8 cellular contexts compared by ENCODE assay signal in genomic region chr1:201020040-201020591, GRCh38. TPM values are rescaled to one million over a fixed set of nuclear protein-coding genes. Genes with fewer than 3 reads are reported as not detected.
DNase-seq lines count a peak whose midpoint lies in the region; ATAC-seq, FAIRE-seq and TF ChIP-seq lines count a peak whose summit lies in the region.

No MANE protein-coding gene starts in this region.

- H3K27me3 Mint-ChIP-seq in activated naive CD4-positive, alpha-beta T cell treated with anti-CD3 and anti-CD28 coated beads, Interleukin-2, amount 50 U/mL, for 24 hours: no peaks in the 10 kb centered on the region
- no peaks in the 10 kb centered on the region for H3K27me3 Mint-ChIP-seq in natural killer cell (ENCODE audit: low read depth in 2 of 2)

- ATAC-seq in natural killer cell (no peak), GM19452 (IDR thresholded peaks at IDR 0.05; ENCODE audit: unreplicated experiment) (no peak)

- FAIRE-seq in GM12892 (lab: Jason Lieb, UNC): peak; percentile 85

- peak overlapping the region; percentile 98 for H3K27ac Mint-ChIP-seq in activated naive CD4-positive, alpha-beta T cell treated with anti-CD3 and anti-CD28 coated beads, Interleukin-2, amount 50 U/mL, for 24 hours
- H3K27ac Mint-ChIP-seq in natural killer cell: peak overlapping the region; percentile 98 to 99

- H3K27me3 ChIP-seq in left ventricle myocardium inferior (ENCODE audit: low read depth): peaks cover 57% of the 10 kb centered on the region

- DNase-seq in GM12892 (ENCODE audit: insufficient read length) (no peak), NCI-H82 (lab: John Stamatoyannopoulos, UW) (peak; percentile 98), natural killer cell (no peak), NCI-H345 treated with DMSO at 0.1 percent for 48 hours (lab: John Stamatoyannopoulos, UW; ENCODE audit: unreplicated experiment) (no peak), left ventricle myocardium inferior (no peak), kidney tubule cell (ENCODE audit: low spot score) (no peak)

- H3K9me3 ChIP-seq in left ventricle myocardium inferior (replicated peaks): no peaks in the 10 kb centered on the region

- TF ChIP-seq CTCF in natural killer cell (IDR thresholded peaks at IDR 0.05) (no peak), left ventricle myocardium inferior (IDR thresholded peaks at IDR 0.05; ENCODE audit: borderline replicate concordance) (no peak)

- H3K36me3 Mint-ChIP-seq in activated naive CD4-positive, alpha-beta T cell treated with anti-CD3 and anti-CD28 coated beads, Interleukin-2, amount 50 U/mL, for 24 hours: peaks cover 2% of the 10 kb centered on the region
- no peaks in the 10 kb centered on the region for H3K36me3 Mint-ChIP-seq in natural killer cell

- peak overlapping the region; percentile 73 for H3K4me3 Mint-ChIP-seq in activated naive CD4-positive, alpha-beta T cell treated with anti-CD3 and anti-CD28 coated beads, Interleukin-2, amount 50 U/mL, for 24 hours
- peak overlapping the region; percentile 90 for H3K4me3 Mint-ChIP-seq in natural killer cell

- TF ChIP-seq POLR2A in GM12892 (IDR thresholded peaks at IDR 0.05; ENCODE audit: low read depth, low read length): no peak

- intact Hi-C loops in natural killer cell (cut with micrococcal nuclease) (loop anchor here (5.0 kb wide), 1 partner anchor 133 kb away; no protein-coding TSS in a partner anchor), left ventricle myocardium inferior (cut with micrococcal nuclease) (no loop called here)

- no peak overlapping the region for H3K27ac ChIP-seq in left ventricle myocardium inferior (replicated peaks)

- H3K4me1 ChIP-seq in left ventricle myocardium inferior: peaks cover 37% of the 10 kb centered on the region

- H3K4me3 ChIP-seq in left ventricle myocardium inferior: no peak overlapping the region

- peaks cover 84% of the 10 kb centered on the region for H3K4me1 Mint-ChIP-seq in activated naive CD4-positive, alpha-beta T cell treated with anti-CD3 and anti-CD28 coated beads, Interleukin-2, amount 50 U/mL, for 24 hours
- peaks cover 69 to 77% of the 10 kb centered on the region in 2 donors for H3K4me1 Mint-ChIP-seq in natural killer cell

- no peaks in the 10 kb centered on the region for H3K9me3 Mint-ChIP-seq in activated naive CD4-positive, alpha-beta T cell treated with anti-CD3 and anti-CD28 coated beads, Interleukin-2, amount 50 U/mL, for 24 hours
- H3K9me3 Mint-ChIP-seq in natural killer cell: no peaks in the 10 kb centered on the region

- H3K36me3 ChIP-seq in left ventricle myocardium inferior: no peaks in the 10 kb centered on the region

RNA-seq across cellular contexts. Expression of gene KIF21B, which starts 3.4 kb away (rescaled TPM):
- 7.1 TPM for polyA plus RNA-seq in GM12892 (2012; ENCODE audit: missing spikeins)
- total RNA-seq in natural killer cell (100 to 1,000 TPM; 102 to 129 (median 126) TPM), left ventricle myocardium inferior (0.47 TPM)

Comparison
In these comparisons a context has a peak if more than half of its experiments do, and no peak if none do; other contexts are left out.
1. RNA of gene KIF21B, which starts 3.4 kb away (total RNA-seq): 102 to 129 TPM in natural killer cell; 0.47 TPM in left ventricle myocardium inferior (single experiment); every median in the first group is over 10 times any median in the second.